Comparison of ENCODE assay signal across 8 cellular contexts in genomic region chr5:133051547-133052316, GRCh38. TPM values are rescaled to one million over a fixed set of nuclear protein-coding genes. Genes with fewer than 3 reads are reported as not detected.
DNase-seq lines count a peak whose midpoint lies in the region; ATAC-seq, FAIRE-seq and TF ChIP-seq lines count a peak whose summit lies in the region.

Gene HSPA4 (plus strand): TSS chr5:133052013. CDS start chr5:133052251, 238 bp downstream.

- H3K9ac ChIP-seq in keratinocyte (ENCODE audit: control insufficient read depth, extremely low read depth, insufficient read depth, low read length), result peak within 1 kb of the TSS; percentile 99

- peaks cover 55% of the 10 kb centered on the region for H3K79me2 ChIP-seq in keratinocyte (ENCODE audit: control insufficient read depth, insufficient read depth, low read length)

- peak within 1 kb of the TSS; percentile 92 for H3K27ac ChIP-seq in keratinocyte (ENCODE audit: control insufficient read depth, insufficient read depth, low read length)

- no peaks in the 10 kb centered on the region for H3K9me3 ChIP-seq in keratinocyte (ENCODE audit: control insufficient read depth, low read depth, low read length)

- H3K27me3 ChIP-seq in keratinocyte (ENCODE audit: control insufficient read depth, extremely low read depth, insufficient read depth, low read length), result no peaks in the 10 kb centered on the region

- peak within 1 kb of the TSS; percentile 76 to 96 (median 90) for H3K4me3 ChIP-seq in keratinocyte (ENCODE audit: control insufficient read depth in 2 of 3, extremely low read depth in 1 of 3, insufficient read depth in 2 of 3, low read depth in 1 of 3, low read length in 3 of 3)

- H3K4me1 ChIP-seq in keratinocyte (ENCODE audit: control insufficient read depth, extremely low read depth, insufficient read depth, low read length), result peaks cover 20% of the 10 kb centered on the region

- H2AFZ ChIP-seq in keratinocyte (ENCODE audit: control insufficient read depth, low read length), result peak within 1 kb of the TSS; percentile 87

- peak within 1 kb of the TSS; percentile 93 for H3K4me2 ChIP-seq in keratinocyte (ENCODE audit: control insufficient read depth, extremely low read depth, insufficient read depth, low read depth, low read length)

- H4K20me1 ChIP-seq in keratinocyte (ENCODE audit: control insufficient read depth, extremely low read depth, insufficient read depth, low read length), result peaks cover 8% of the 10 kb centered on the region

- peak; percentile 81 for ATAC-seq in HG03432 (IDR thresholded peaks at IDR 0.05; ENCODE audit: unreplicated experiment)

- FAIRE-seq in keratinocyte (lab: Jason Lieb, UNC), result peak; percentile 84

- peak; percentile 97 for TF ChIP-seq POLR2A in GM19099 (IDR thresholded peaks at IDR 0.05; ENCODE audit: extremely low read depth, insufficient read length, low read depth)

- DNase-seq in AG20443 (ENCODE audit: low spot score), result peak; percentile 99
- DNase-seq in NCI-H510A (lab: John Stamatoyannopoulos, UW), result peak; percentile 88
- peak; percentile 94 for DNase-seq in activated CD4-positive, alpha-beta T cell treated with anti-CD3 and anti-CD28 coated beads for 1 hour
- DNase-seq in cerebellum (ENCODE audit: low spot score), result peak; percentile 99
- peak; percentile 95 for DNase-seq in keratinocyte (ENCODE audit: low read depth, low spot score)
- DNase-seq in stimulated activated CD4-positive, alpha-beta T cell treated with anti-CD3 and anti-CD28 coated beads, Interleukin-15, amount 100 ng/mL, for 1 hour (ENCODE audit: low read depth in 1 of 2, low spot score in 1 of 2), result peak; percentile 88 to 94

- H3K9me1 ChIP-seq in keratinocyte (ENCODE audit: control insufficient read depth, extremely low read depth, insufficient read depth, low read length), result no peaks in the 10 kb centered on the region

- TF ChIP-seq CTCF in keratinocyte (optimal IDR thresholded peaks at IDR 0.05 in 1 of 3, IDR thresholded peaks at IDR 0.05 in 1 of 3, conservative IDR thresholded peaks at IDR 0.05 in 1 of 3; ENCODE audit: extremely low read depth in 1 of 3, insufficient read depth in 2 of 3, low read length in 3 of 3), result no peak

- dilution Hi-C loops in keratinocyte (cut with MboI; ENCODE audit: extremely low pct_ligation_motif_present, low sequenced_read_pairs), result no loop called here

- H3K36me3 ChIP-seq in keratinocyte (ENCODE audit: control insufficient read depth in 2 of 2, extremely low read depth in 1 of 2, insufficient read depth in 2 of 2, low read length in 2 of 2), result peaks cover 0 to 8% of the 10 kb centered on the region in 2 experiments

RNA-seq across cellular contexts. Expression of gene HSPA4, which starts in this region (rescaled TPM):
- 86.4 TPM for total RNA-seq in cerebellum
- polyA plus RNA-seq in keratinocyte, result 51.4 to 119 TPM (median 79.3 TPM) in 3 replicates
- 311 TPM for polyA plus RNA-seq in keratinocyte (2011; ENCODE audit: low read depth)
- polyA plus RNA-seq in keratinocyte (2011; cell fraction: cytosol; rRNA removed), result 54.1 and 110 TPM in 2 replicates
- 76.2 and 113 TPM in 2 replicates for polyA plus RNA-seq in keratinocyte (2011; cell fraction: nucleus; rRNA removed)
- polyA plus RNA-seq in keratinocyte (2012; ENCODE audit: low replicate concordance), result 149 and 161 TPM in 2 replicates
- 13.6 to 125 TPM (median 59.3 TPM) in 3 replicates for polyA minus RNA-seq in keratinocyte
- 95.7 TPM for polyA minus RNA-seq in keratinocyte (2011; cell fraction: cytosol; rRNA and poly(A)+ RNA removed)
- polyA minus RNA-seq in keratinocyte (2011; cell fraction: nucleus; rRNA and poly(A)+ RNA removed), result 52.8 and 113 TPM in 2 replicates

Comparison
In these comparisons a context has a peak if more than half of its experiments do, and no peak if none do; other contexts are left out.
1. Peak in every context shown above with its lines: DNase-seq, ATAC-seq, H3K4me3 ChIP-seq and H3K27ac ChIP-seq.